Comparison of ENCODE assay signal across 8 cellular contexts in the genomic region with DNA sequence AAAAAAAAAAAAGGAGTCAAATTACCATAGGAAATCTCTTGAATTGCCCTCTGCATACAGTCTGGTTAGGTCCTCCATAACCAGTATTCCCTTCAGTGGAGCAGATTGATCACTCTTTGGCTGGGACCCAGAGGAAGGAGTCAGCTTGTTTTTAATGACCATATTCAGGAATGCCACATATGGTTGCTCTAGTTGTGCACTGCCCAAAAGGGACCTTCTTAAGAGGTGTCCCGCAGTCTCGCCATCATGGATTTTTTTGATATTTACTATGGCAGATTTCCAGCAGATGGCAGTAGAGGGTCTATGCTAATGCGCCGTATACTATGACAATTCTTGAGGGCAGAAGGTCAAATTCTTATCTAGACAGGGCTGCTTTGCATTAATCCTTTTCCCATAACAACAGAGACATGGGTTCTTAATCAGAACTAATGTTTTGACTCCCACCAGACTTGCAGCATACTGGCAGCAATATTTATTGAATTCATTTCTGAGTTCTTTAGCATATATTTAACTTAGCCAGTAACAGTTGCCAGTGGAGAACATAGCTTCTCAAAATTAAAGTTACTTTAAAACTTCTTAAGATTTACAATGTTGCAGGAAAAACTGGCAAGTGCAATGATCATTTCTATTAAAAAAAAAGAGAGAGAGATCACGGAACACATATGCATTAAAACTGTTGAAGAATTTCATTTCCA. TPM values are rescaled to one million over a fixed set of nuclear protein-coding genes. Genes with fewer than 3 reads are reported as not detected.
DNase-seq lines count a peak whose midpoint lies in the region; ATAC-seq, FAIRE-seq and TF ChIP-seq lines count a peak whose summit lies in the region.

No MANE protein-coding gene starts in this region.

- TF ChIP-seq POLR2A in Peyer's patch (IDR thresholded peaks at IDR 0.05): no peak

- no peak overlapping the region for H3K27ac ChIP-seq in Peyer's patch

- H3K9me3 Mint-ChIP-seq in activated T-cell treated with anti-CD3 and anti-CD28 coated beads, Interleukin-2, amount 50 U/mL, for 4 hours: peaks cover 4% of the 10 kb centered on the region

- peak; percentile 87 to 91 for ATAC-seq in activated T-cell treated with anti-CD3 and anti-CD28 coated beads, Interleukin-2, amount 50 U/mL, for 4 hours

- H3K27me3 ChIP-seq in Peyer's patch: no peaks in the 10 kb centered on the region

- H3K4me1 ChIP-seq in Peyer's patch: no peaks in the 10 kb centered on the region

- peaks cover 0 to 3% (median 0%) of the 10 kb centered on the region in 4 donors for H3K9me3 ChIP-seq in Peyer's patch

- H3K36me3 ChIP-seq in Peyer's patch: no peaks in the 10 kb centered on the region

- TF ChIP-seq CTCF in Peyer's patch (IDR thresholded peaks at IDR 0.05): peak; percentile 71 to 92 (median 82)
- TF ChIP-seq CTCF in foreskin fibroblast (IDR thresholded peaks at IDR 0.05; ENCODE audit: low read depth, low read length): peak; percentile 57

- peak; percentile 64 for DNase-seq in AG20443 (ENCODE audit: low spot score)
- DNase-seq in GM19239 (ENCODE audit: insufficient read length, low spot score): peak; percentile 29
- DNase-seq in HuH-7 (ENCODE audit: low spot score): peak; percentile 74
- DNase-seq in Peyer's patch: peak in 2 of 3 donors; percentile 44 to 70
- DNase-seq in activated T-cell treated with anti-CD3 and anti-CD28 coated beads, Interleukin-2, amount 50 U/mL, for 4 hours: peak; percentile 42
- peak; percentile 42 to 77 for DNase-seq in foreskin fibroblast
- peak; percentile 75 for DNase-seq in pons (ENCODE audit: low spot score)
- no peak for DNase-seq in T1000 (lab: John Stamatoyannopoulos, UW)

- peak; percentile 94 for FAIRE-seq in GM19239 (lab: Jason Lieb, UNC)

- H3K4me3 ChIP-seq in Peyer's patch (no peak overlapping the region), foreskin fibroblast (ENCODE audit: low read depth in 1 of 2, low read length in 2 of 2) (no peak overlapping the region)

- peaks cover 3% of the 10 kb centered on the region for H3K4me1 Mint-ChIP-seq in activated T-cell treated with anti-CD3 and anti-CD28 coated beads, Interleukin-2, amount 50 U/mL, for 4 hours (ENCODE audit: low read depth)

- no peak overlapping the region for H3K4me3 Mint-ChIP-seq in activated T-cell treated with anti-CD3 and anti-CD28 coated beads, Interleukin-2, amount 50 U/mL, for 4 hours

- no peaks in the 10 kb centered on the region for H3K36me3 Mint-ChIP-seq in activated T-cell treated with anti-CD3 and anti-CD28 coated beads, Interleukin-2, amount 50 U/mL, for 4 hours (ENCODE audit: insufficient read depth)

- no peaks in the 10 kb centered on the region for H3K27me3 Mint-ChIP-seq in activated T-cell treated with anti-CD3 and anti-CD28 coated beads, Interleukin-2, amount 50 U/mL, for 4 hours (ENCODE audit: low read depth)

RNA-seq across cellular contexts. Expression of gene INPP4A, which starts 31.8 kb away (rescaled TPM):
- 10 to 100 TPM; 15.6 to 78.4 (median 27.4) TPM for total RNA-seq in Peyer's patch
- total RNA-seq in activated T-cell treated with anti-CD3 and anti-CD28 coated beads, Interleukin-2, amount 50 U/mL, for 4 hours: 10 to 100 TPM; 17.3 to 24.0 (median 17.3) TPM
